21 cellular contexts compared by ENCODE assay signal in the genomic region with DNA sequence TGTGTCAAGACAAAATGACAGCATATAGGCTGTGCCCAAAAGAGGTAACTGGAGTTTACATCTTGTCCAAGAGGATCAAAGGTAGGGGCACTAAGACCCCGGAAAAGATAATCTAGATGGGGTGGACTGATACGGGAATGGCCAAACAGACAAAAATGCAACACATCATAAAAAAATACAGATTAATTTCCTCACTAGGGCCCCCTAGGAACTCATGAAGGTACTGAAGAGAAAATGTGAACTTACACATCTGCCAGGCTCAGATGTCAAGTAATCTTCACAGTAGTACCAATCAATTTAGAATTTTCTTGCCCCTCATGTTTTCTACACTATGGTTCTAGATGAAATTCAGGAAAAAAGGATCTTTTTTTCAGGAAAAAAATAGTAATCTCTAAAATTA.
DNase-seq lines count a peak whose midpoint lies in the region; ATAC-seq, FAIRE-seq and TF ChIP-seq lines count a peak whose summit lies in the region.
"Had no signal": no experiment of that assay in that cellular context is flagged by ENCODE, and none has a peak within 500 bp of the region (broad histone marks: within the 10 kb centered on the region; RNA-seq: fewer than 3 reads in every experiment).

No MANE protein-coding gene starts in this region.

- no peak overlapping the region for H2BK20ac ChIP-seq in H1 (ENCODE audit: low read length)

- H2AFZ ChIP-seq in Karpas-422 (ENCODE audit: low read length) (no peak overlapping the region), H1 (ENCODE audit: low read length) (no peak overlapping the region), neural progenitor cell (replicated peaks) (no peak overlapping the region)

- peak in 1 of 2 experiments; percentile 12; a peak in 1 of 4 replicates for TF ChIP-seq RAD21 in H1 (IDR thresholded peaks at IDR 0.05 in 1 of 2, conservative IDR thresholded peaks at IDR 0.05 in 1 of 2; ENCODE audit: low read depth in 2 of 2, low read length in 2 of 2)

- TF ChIP-seq POLR2A in H1 (IDR thresholded peaks at IDR 0.05; ENCODE audit: control extremely low read depth in 1 of 2, low read depth in 2 of 2, low read length in 2 of 2), result no peak

- H3K9me3 ChIP-seq in Karpas-422 (ENCODE audit: low read length) (peaks cover 7% of the 10 kb centered on the region), H1 (ENCODE audit: insufficient read depth in 2 of 2, low read depth in 1 of 2, low read length in 1 of 2) (peaks cover 0 to 7% of the 10 kb centered on the region in 2 experiments; a peak in 2 of 4 replicates), neural progenitor cell (ENCODE audit: low read depth) (no peaks in the 10 kb centered on the region)

- H4K91ac ChIP-seq in H1 (replicated peaks; ENCODE audit: insufficient read length, low read length), result no peak overlapping the region

- H2BK5ac ChIP-seq in H1 (ENCODE audit: low read depth, low read length), result no peak overlapping the region

- no peak for TF ChIP-seq EP300 in H1 (IDR thresholded peaks at IDR 0.05; ENCODE audit: borderline replicate concordance in 1 of 2, low read depth in 2 of 2, low read length in 2 of 2)

- H3K27ac ChIP-seq in C4-2B (no peak overlapping the region), Karpas-422 (ENCODE audit: low read length) (no peak overlapping the region), H1 (ENCODE audit: low read depth, low read length) (no peak overlapping the region), neural progenitor cell (no peak overlapping the region)
- H3K27ac ChIP-seq: BLaER1 treated with 17β-estradiol and CSF1 and Interleukin-3, amounts not matched to agents 10 nM and 100 nM had no signal

- H3K27me3 ChIP-seq in Karpas-422 (ENCODE audit: low read length) (peaks cover 3% of the 10 kb centered on the region; the same call in 1 of the 2 replicates), H1 (replicated peaks in 1 of 4; ENCODE audit: control insufficient read depth in 3 of 4, extremely low read depth in 1 of 4, insufficient read depth in 3 of 4, low read length in 3 of 4) (no peaks in the 10 kb centered on the region), neural progenitor cell (no peaks in the 10 kb centered on the region)
- H3K27me3 ChIP-seq: BLaER1 treated with 17β-estradiol and CSF1 and Interleukin-3, amounts not matched to agents 10 nM and 100 nM had no signal

- no peak overlapping the region for H4K5ac ChIP-seq in H1 (ENCODE audit: insufficient read length, low read depth, low read length)

- no peak overlapping the region for H3K27ac Mint-ChIP-seq in neural progenitor cell
- H3K27ac Mint-ChIP-seq: CD8-positive, alpha-beta T cell had no signal

- H3K36me3 ChIP-seq in Karpas-422 (ENCODE audit: insufficient read depth, low read length) (no peaks in the 10 kb centered on the region), H1 (ENCODE audit: control insufficient read depth in 2 of 4, insufficient read depth in 4 of 4, low read length in 3 of 4) (no peaks in the 10 kb centered on the region), neural progenitor cell (no peaks in the 10 kb centered on the region)
- H3K36me3 ChIP-seq: BLaER1 treated with 17β-estradiol and CSF1 and Interleukin-3, amounts not matched to agents 10 nM and 100 nM had no signal

- no peaks in the 10 kb centered on the region for H3K79me1 ChIP-seq in H1 (ENCODE audit: low read depth, low read length)

- H4K8ac ChIP-seq in H1 (ENCODE audit: extremely low read depth, insufficient read depth, low read length), result no peak overlapping the region

- no peak overlapping the region for H3K14ac ChIP-seq in H1 (ENCODE audit: insufficient read length)

- no peak overlapping the region for H3K18ac ChIP-seq in H1 (ENCODE audit: extremely low read depth, low read length)

- H3K9ac ChIP-seq in Karpas-422 (ENCODE audit: low read length) (no peak overlapping the region), H1 (replicated peaks in 1 of 4; ENCODE audit: extremely low read depth in 1 of 4, low read depth in 3 of 4, low read length in 3 of 4) (no peak overlapping the region), neural progenitor cell (no peak overlapping the region)
- H3K9ac ChIP-seq: BLaER1 treated with 17β-estradiol and CSF1 and Interleukin-3, amounts not matched to agents 10 nM and 100 nM had no signal

- H3K23ac ChIP-seq in H1 (ENCODE audit: insufficient read length), result no peak overlapping the region

- no peaks in the 10 kb centered on the region for H3K36me3 Mint-ChIP-seq in neural progenitor cell
- H3K36me3 Mint-ChIP-seq: CD8-positive, alpha-beta T cell had no signal

- H3K79me2 ChIP-seq in Karpas-422 (ENCODE audit: low read length) (no peaks in the 10 kb centered on the region), H1 (ENCODE audit: control insufficient read depth in 1 of 2, insufficient read depth in 2 of 2, low read length in 2 of 2) (no peaks in the 10 kb centered on the region), neural progenitor cell (ENCODE audit: low read depth) (no peaks in the 10 kb centered on the region)

- H4K20me1 ChIP-seq in Karpas-422 (ENCODE audit: insufficient read depth, low read depth, low read length) (no peaks in the 10 kb centered on the region), H1 (replicated peaks in 1 of 2; ENCODE audit: control insufficient read depth in 1 of 2, insufficient read depth in 2 of 2, low read length in 2 of 2) (no peaks in the 10 kb centered on the region), neural progenitor cell (ENCODE audit: low read depth) (no peaks in the 10 kb centered on the region)
- H4K20me1 ChIP-seq: BLaER1 treated with 17β-estradiol and CSF1 and Interleukin-3, amounts not matched to agents 10 nM and 100 nM had no signal

- H3K4me1 Mint-ChIP-seq in neural progenitor cell, result peaks cover 18% of the 10 kb centered on the region

- no peak overlapping the region for H3K56ac ChIP-seq in H1 (replicated peaks; ENCODE audit: insufficient read length, low read depth, low read length)

- H3K9me2 ChIP-seq in Karpas-422 (replicated peaks; ENCODE audit: insufficient read depth, low read length), result no peaks in the 10 kb centered on the region

- no peak overlapping the region for H3K4me3 Mint-ChIP-seq in neural progenitor cell
- H3K4me3 Mint-ChIP-seq: CD8-positive, alpha-beta T cell had no signal

- CTCF ChIA-PET in H1 (lab: Charles Lee; ENCODE audit: partially characterized antibody), result interaction anchor here (0.6 to 2.7 kb wide), 20 partner anchors 10 to 862 kb away, joined by 3 to 14 read pairs (median 4); no protein-coding TSS in a partner anchor

- TF ChIP-seq CTCF in C4-2B (conservative IDR thresholded peaks at IDR 0.05) (0 out of 2 replicates have a peak, but pooled peaks have one; percentile 10), H1 (IDR thresholded peaks at IDR 0.05; ENCODE audit: control extremely low read depth in 1 of 3, insufficient read depth in 1 of 3, low read depth in 1 of 3, low read length in 3 of 3) (peak in 2 of 3 experiments; percentile 10 to 35; a peak in 2 of 4 replicates), neural progenitor cell (IDR thresholded peaks at IDR 0.05) (peak; percentile 48)

- no peak overlapping the region for H2AK5ac ChIP-seq in H1 (ENCODE audit: low read depth, low read length)

- DNase-seq in Karpas-422 (peak; percentile 52), H1 (ENCODE audit: low read depth in 1 of 2, low spot score in 2 of 2) (no peak), neural progenitor cell (ENCODE audit: low spot score) (no peak)
- DNase-seq: CD8-positive, alpha-beta T cell; DND-41; GOT3; IMR-90; NCI-H1048; NCI-H1417 treated with DMSO at 0.1 percent for 48 hours; NCI-H187; NCI-H2107; NCI-H2227 treated with DMSO at 0.1 percent for 48 hours; NCI-H510A; NCI-H774; Right ventricle myocardium superior had no signal

- H3K4me3 ChIP-seq in Karpas-422 (ENCODE audit: low read length) (no peak overlapping the region), H1 (ENCODE audit: extremely low read depth in 1 of 4, insufficient read depth in 2 of 4, low read depth in 3 of 4, low read length in 4 of 4) (no peak overlapping the region), neural progenitor cell (no peak overlapping the region)
- H3K4me3 ChIP-seq: BLaER1 treated with 17β-estradiol and CSF1 and Interleukin-3, amounts not matched to agents 10 nM and 100 nM; GM12878 had no signal

- H2BK12ac ChIP-seq in H1 (ENCODE audit: low read depth, low read length), result no peak overlapping the region

- 87% methylated on average over 2 of the region's 2 CpGs; no CpG with 5 or more reads in 1 of the 2 experiments for WGBS in H1 (ENCODE audit: extremely low coverage in 1 of 2, insufficient coverage in 1 of 2, insufficient read length in 1 of 2, insufficient replicate concordance in 2 of 2, low coverage in 1 of 2, low lambda C conversion rate in 2 of 2, missing lambda C conversion rate in 1 of 2), 2 experiments

- H3K9me3 Mint-ChIP-seq in neural progenitor cell, result peaks cover 11% of the 10 kb centered on the region

- H3F3A ChIP-seq in neural progenitor cell (ENCODE audit: low read depth), result no peaks in the 10 kb centered on the region

- no peak overlapping the region for H2BK120ac ChIP-seq in H1 (replicated peaks; ENCODE audit: low read depth, low read length)

- H3K23me2 ChIP-seq in H1 (ENCODE audit: low read depth, low read length), result no peaks in the 10 kb centered on the region

- POLR2A ChIA-PET in H1 (lab: Charles Lee; ENCODE audit: partially characterized antibody), result no interaction called here

- no peak overlapping the region for H3K4me2 ChIP-seq in Karpas-422 (ENCODE audit: low read depth, low read length, poor library complexity, severe bottlenecking)
- H3K4me2 ChIP-seq in H1 (ENCODE audit: insufficient read depth in 1 of 2, low read depth in 2 of 2, low read length in 2 of 2), result no peak overlapping the region
- no peak overlapping the region for H3K4me2 ChIP-seq in neural progenitor cell
- H3K4me2 ChIP-seq: BLaER1 treated with 17β-estradiol and CSF1 and Interleukin-3, amounts not matched to agents 10 nM and 100 nM had no signal

- H3K4ac ChIP-seq in H1 (replicated peaks; ENCODE audit: insufficient read length, low read depth, low read length), result no peak overlapping the region

- H3K4me1 ChIP-seq in Karpas-422 (ENCODE audit: low read length) (no peaks in the 10 kb centered on the region), H1 (replicated peaks in 1 of 4; ENCODE audit: control insufficient read depth in 3 of 4, insufficient read depth in 4 of 4, low read length in 3 of 4) (peaks cover 0 to 4% (median 2%) of the 10 kb centered on the region in 4 experiments; a peak in 4 of 7 replicates), neural progenitor cell (no peaks in the 10 kb centered on the region)
- H3K4me1 ChIP-seq: BLaER1 treated with 17β-estradiol and CSF1 and Interleukin-3, amounts not matched to agents 10 nM and 100 nM had no signal

- ATAC-seq in HG03025 (IDR thresholded peaks at IDR 0.05; ENCODE audit: low FRiP score, unreplicated experiment) (no peak), GM18517 (IDR thresholded peaks at IDR 0.05; ENCODE audit: unreplicated experiment) (no peak), GM18907 (IDR thresholded peaks at IDR 0.05; ENCODE audit: unreplicated experiment) (no peak)
- ATAC-seq: CD8-positive, alpha-beta T cell; GM12878 had no signal

- FAIRE-seq in H1 (lab: Jason Lieb, UNC), result peak; percentile 45
- FAIRE-seq: GM12878 had no signal

- no peak overlapping the region for H2BK15ac ChIP-seq in H1 (ENCODE audit: low read length)

- H3K27me3 Mint-ChIP-seq in neural progenitor cell (ENCODE audit: insufficient read depth, low read depth), result peaks cover 2% of the 10 kb centered on the region

TF ChIP-seq in H1, 55 proteins besides CTCF, POLR2A, EP300 and RAD21 (continues in another document):
- TF ChIP-seq SP4 (IDR thresholded peaks at IDR 0.05; ENCODE audit: low read length) (no peak), RXRA (IDR thresholded peaks at IDR 0.05; ENCODE audit: insufficient read depth, low read depth, low read length) (no peak)
